ENCODE assay signal across 1 cellular context in the genomic region with DNA sequence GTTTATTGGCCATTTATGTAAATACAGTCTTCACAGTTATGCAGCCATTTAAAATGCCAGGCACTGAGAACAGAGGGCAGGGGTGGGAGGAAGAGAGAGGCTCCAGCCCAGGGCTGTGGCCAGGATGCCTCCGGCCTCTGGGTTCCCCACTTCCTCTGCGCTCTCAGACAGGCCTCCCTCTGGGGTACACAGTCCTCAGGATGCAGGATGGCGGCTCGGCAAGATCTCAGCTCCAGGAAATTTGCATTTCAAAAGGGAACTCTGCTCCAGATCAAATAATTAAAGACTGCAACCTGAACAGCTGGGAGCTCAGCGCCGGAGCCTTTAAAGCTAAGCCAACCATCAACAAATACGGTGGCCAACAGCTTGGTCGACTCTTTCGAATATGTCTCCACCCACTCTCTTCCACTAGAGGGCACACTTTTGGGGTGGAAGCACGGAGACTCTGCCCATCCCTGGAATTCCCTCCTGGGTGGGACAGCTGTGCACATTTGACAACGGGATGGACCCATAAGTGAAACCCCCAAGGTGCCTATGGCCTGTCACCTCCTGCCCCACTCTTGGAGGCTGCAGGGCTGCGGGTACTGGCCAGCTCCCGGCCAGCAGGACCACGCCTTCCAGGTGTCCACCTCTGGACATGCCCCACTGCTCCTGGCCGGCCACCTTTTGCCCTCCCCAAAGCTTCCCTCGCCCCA.
TF ChIP-seq lines count a peak whose summit lies in the region.

No MANE protein-coding gene starts in this region.

TF ChIP-seq in H1, 55 proteins besides CTCF, POLR2A, EP300 and RAD21:
- TF ChIP-seq, protein P1, sequence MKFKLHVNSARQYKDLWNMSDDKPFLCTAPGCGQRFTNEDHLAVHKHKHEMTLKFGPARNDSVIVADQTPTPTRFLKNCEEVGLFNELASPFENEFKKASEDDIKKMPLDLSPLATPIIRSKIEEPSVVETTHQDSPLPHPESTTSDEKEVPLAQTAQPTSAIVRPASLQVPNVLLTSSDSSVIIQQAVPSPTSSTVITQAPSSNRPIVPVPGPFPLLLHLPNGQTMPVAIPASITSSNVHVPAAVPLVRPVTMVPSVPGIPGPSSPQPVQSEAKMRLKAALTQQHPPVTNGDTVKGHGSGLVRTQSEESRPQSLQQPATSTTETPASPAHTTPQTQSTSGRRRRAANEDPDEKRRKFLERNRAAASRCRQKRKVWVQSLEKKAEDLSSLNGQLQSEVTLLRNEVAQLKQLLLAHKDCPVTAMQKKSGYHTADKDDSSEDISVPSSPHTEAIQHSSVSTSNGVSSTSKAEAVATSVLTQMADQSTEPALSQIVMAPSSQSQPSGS (IDR thresholded peaks at IDR 0.05; ENCODE audit: low read length) = no peak
- no peak for TF ChIP-seq NANOG (IDR thresholded peaks at IDR 0.05; ENCODE audit: insufficient read depth, low read depth, low read length, poor library complexity, severe bottlenecking)
- TF ChIP-seq SAP30 (IDR thresholded peaks at IDR 0.05; ENCODE audit: insufficient read depth, insufficient replicate concordance, low read length) = no peak
- no peak for TF ChIP-seq POLR2AphosphoS5 (IDR thresholded peaks at IDR 0.05; ENCODE audit: low read depth, low read length)
- TF ChIP-seq TEAD4 (IDR thresholded peaks at IDR 0.05; ENCODE audit: low read depth, low read length) = peak; percentile 78
- no peak for TF ChIP-seq RFX5 (IDR thresholded peaks at IDR 0.05; ENCODE audit: borderline replicate concordance, low read depth, low read length)
- no peak for TF ChIP-seq JUN (IDR thresholded peaks at IDR 0.05; ENCODE audit: low read depth, low read length)
- TF ChIP-seq TAF1 (IDR thresholded peaks at IDR 0.05; ENCODE audit: low read depth, low read length) = no peak
- TF ChIP-seq, protein P2, sequence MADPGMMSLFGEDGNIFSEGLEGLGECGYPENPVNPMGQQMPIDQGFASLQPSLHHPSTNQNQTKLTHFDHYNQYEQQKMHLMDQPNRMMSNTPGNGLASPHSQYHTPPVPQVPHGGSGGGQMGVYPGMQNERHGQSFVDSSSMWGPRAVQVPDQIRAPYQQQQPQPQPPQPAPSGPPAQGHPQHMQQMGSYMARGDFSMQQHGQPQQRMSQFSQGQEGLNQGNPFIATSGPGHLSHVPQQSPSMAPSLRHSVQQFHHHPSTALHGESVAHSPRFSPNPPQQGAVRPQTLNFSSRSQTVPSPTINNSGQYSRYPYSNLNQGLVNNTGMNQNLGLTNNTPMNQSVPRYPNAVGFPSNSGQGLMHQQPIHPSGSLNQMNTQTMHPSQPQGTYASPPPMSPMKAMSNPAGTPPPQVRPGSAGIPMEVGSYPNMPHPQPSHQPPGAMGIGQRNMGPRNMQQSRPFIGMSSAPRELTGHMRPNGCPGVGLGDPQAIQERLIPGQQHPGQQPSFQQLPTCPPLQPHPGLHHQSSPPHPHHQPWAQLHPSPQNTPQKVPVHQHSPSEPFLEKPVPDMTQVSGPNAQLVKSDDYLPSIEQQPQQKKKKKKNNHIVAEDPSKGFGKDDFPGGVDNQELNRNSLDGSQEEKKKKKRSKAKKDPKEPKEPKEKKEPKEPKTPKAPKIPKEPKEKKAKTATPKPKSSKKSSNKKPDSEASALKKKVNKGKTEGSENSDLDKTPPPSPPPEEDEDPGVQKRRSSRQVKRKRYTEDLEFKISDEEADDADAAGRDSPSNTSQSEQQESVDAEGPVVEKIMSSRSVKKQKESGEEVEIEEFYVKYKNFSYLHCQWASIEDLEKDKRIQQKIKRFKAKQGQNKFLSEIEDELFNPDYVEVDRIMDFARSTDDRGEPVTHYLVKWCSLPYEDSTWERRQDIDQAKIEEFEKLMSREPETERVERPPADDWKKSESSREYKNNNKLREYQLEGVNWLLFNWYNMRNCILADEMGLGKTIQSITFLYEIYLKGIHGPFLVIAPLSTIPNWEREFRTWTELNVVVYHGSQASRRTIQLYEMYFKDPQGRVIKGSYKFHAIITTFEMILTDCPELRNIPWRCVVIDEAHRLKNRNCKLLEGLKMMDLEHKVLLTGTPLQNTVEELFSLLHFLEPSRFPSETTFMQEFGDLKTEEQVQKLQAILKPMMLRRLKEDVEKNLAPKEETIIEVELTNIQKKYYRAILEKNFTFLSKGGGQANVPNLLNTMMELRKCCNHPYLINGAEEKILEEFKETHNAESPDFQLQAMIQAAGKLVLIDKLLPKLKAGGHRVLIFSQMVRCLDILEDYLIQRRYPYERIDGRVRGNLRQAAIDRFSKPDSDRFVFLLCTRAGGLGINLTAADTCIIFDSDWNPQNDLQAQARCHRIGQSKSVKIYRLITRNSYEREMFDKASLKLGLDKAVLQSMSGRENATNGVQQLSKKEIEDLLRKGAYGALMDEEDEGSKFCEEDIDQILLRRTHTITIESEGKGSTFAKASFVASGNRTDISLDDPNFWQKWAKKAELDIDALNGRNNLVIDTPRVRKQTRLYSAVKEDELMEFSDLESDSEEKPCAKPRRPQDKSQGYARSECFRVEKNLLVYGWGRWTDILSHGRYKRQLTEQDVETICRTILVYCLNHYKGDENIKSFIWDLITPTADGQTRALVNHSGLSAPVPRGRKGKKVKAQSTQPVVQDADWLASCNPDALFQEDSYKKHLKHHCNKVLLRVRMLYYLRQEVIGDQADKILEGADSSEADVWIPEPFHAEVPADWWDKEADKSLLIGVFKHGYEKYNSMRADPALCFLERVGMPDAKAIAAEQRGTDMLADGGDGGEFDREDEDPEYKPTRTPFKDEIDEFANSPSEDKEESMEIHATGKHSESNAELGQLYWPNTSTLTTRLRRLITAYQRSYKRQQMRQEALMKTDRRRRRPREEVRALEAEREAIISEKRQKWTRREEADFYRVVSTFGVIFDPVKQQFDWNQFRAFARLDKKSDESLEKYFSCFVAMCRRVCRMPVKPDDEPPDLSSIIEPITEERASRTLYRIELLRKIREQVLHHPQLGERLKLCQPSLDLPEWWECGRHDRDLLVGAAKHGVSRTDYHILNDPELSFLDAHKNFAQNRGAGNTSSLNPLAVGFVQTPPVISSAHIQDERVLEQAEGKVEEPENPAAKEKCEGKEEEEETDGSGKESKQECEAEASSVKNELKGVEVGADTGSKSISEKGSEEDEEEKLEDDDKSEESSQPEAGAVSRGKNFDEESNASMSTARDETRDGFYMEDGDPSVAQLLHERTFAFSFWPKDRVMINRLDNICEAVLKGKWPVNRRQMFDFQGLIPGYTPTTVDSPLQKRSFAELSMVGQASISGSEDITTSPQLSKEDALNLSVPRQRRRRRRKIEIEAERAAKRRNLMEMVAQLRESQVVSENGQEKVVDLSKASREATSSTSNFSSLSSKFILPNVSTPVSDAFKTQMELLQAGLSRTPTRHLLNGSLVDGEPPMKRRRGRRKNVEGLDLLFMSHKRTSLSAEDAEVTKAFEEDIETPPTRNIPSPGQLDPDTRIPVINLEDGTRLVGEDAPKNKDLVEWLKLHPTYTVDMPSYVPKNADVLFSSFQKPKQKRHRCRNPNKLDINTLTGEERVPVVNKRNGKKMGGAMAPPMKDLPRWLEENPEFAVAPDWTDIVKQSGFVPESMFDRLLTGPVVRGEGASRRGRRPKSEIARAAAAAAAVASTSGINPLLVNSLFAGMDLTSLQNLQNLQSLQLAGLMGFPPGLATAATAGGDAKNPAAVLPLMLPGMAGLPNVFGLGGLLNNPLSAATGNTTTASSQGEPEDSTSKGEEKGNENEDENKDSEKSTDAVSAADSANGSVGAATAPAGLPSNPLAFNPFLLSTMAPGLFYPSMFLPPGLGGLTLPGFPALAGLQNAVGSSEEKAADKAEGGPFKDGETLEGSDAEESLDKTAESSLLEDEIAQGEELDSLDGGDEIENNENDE (IDR thresholded peaks at IDR 0.05; ENCODE audit: insufficient replicate concordance, low read length) = no peak
- no peak for TF ChIP-seq MAFK (IDR thresholded peaks at IDR 0.05; ENCODE audit: low read depth, low read length)
- TF ChIP-seq RXRA (IDR thresholded peaks at IDR 0.05; ENCODE audit: insufficient read depth, low read depth, low read length) = no peak
- TF ChIP-seq RNF2 (IDR thresholded peaks at IDR 0.05; ENCODE audit: borderline replicate concordance, low read depth, low read length, missing control alignments, poor library complexity, severe bottlenecking) = no peak
- no peak for TF ChIP-seq TBP (IDR thresholded peaks at IDR 0.05; ENCODE audit: low read depth, low read length)
- no peak for TF ChIP-seq SP2 (IDR thresholded peaks at IDR 0.05; ENCODE audit: low read length)
- 0 out of 4 replicates have a peak, but pooled peaks of 1 of the 2 experiments have one; percentile 37 for TF ChIP-seq SIN3A (conservative IDR thresholded peaks at IDR 0.05 in 1 of 2, IDR thresholded peaks at IDR 0.05 in 1 of 2; ENCODE audit: low read depth in 1 of 2, low read length in 2 of 2)
- TF ChIP-seq BRCA1 (IDR thresholded peaks at IDR 0.05; ENCODE audit: low read depth, low read length) = no peak
- no peak for TF ChIP-seq EGR1 (IDR thresholded peaks at IDR 0.05; ENCODE audit: borderline replicate concordance, low read depth, low read length)
- TF ChIP-seq TCF12 (IDR thresholded peaks at IDR 0.05; ENCODE audit: low read depth, low read length) = 0 out of 2 replicates have a peak, but pooled peaks have one; percentile 11
- no peak for TF ChIP-seq PHF8 (conservative IDR thresholded peaks at IDR 0.05; ENCODE audit: low read depth, low read length)
- TF ChIP-seq CREB1 (IDR thresholded peaks at IDR 0.05) = no peak
- TF ChIP-seq, protein P3, sequence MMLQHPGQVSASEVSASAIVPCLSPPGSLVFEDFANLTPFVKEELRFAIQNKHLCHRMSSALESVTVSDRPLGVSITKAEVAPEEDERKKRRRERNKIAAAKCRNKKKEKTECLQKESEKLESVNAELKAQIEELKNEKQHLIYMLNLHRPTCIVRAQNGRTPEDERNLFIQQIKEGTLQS (IDR thresholded peaks at IDR 0.05; ENCODE audit: insufficient read depth, low read depth, low read length) = no peak
- no peak for TF ChIP-seq YY1 (IDR thresholded peaks at IDR 0.05; ENCODE audit: low read depth, low read length)
- no peak for TF ChIP-seq RBBP5 (IDR thresholded peaks at IDR 0.05; ENCODE audit: borderline replicate concordance, low read depth, low read length)
